ENCODE assay signal across 19 cellular contexts in genomic region chr6:167987396-167987795, GRCh38. TPM values are rescaled to one million over a fixed set of nuclear protein-coding genes. Genes with fewer than 3 reads are reported as not detected.
DNase-seq lines count a peak whose midpoint lies in the region; ATAC-seq, FAIRE-seq and TF ChIP-seq lines count a peak whose summit lies in the region.
"Had no signal": no experiment of that assay in that cellular context is flagged by ENCODE, and none has a peak within 500 bp of the region (broad histone marks: within the 10 kb centered on the region; RNA-seq: fewer than 3 reads in every experiment).

No MANE protein-coding gene starts in this region.

- H3K27me3 ChIP-seq in left ventricle myocardium inferior (ENCODE audit: low read depth) (no peaks in the 10 kb centered on the region), psoas muscle (ENCODE audit: insufficient read depth in 3 of 3, low read length in 2 of 3) (peaks cover 0 to 6% (median 0%) of the 10 kb centered on the region in 3 donors), upper lobe of right lung (no peaks in the 10 kb centered on the region), BE2C (no peaks in the 10 kb centered on the region)

- 89 to 91% (median 89%) methylated on average over 23 of the region's 23 CpGs for WGBS in psoas muscle, 3 donors

- intact Hi-C loops in left ventricle myocardium inferior (cut with micrococcal nuclease), result no loop called here
- intact Hi-C loops in left ventricle myocardium superior (cut with micrococcal nuclease), result no loop called here
- intact Hi-C loops in psoas muscle (cut with DNase I), result no loop called here
- intact Hi-C loops in upper lobe of right lung (cut with DNase I), result no loop called here

- no peak for DNase-seq in left ventricle myocardium inferior
- no peak for DNase-seq in left ventricle myocardium superior
- peak; percentile 69 for DNase-seq in mesenteric fat pad (ENCODE audit: low spot score)
- DNase-seq in psoas muscle, result no peak
- DNase-seq in upper lobe of right lung, result peak; percentile 43
- no peak for DNase-seq in GM12891 (ENCODE audit: insufficient read length, low spot score)
- DNase-seq in BE2C, result no peak
- DNase-seq: ACHN; C1 segment of cervical spinal cord; Calu3; CD4-positive, alpha-beta T cell; DMS 273 treated with DMSO at 0.1 percent for 48 hours; GOT3; H9 had no signal

- H3K4me3 ChIP-seq in left ventricle myocardium inferior, result no peak overlapping the region
- no peak overlapping the region for H3K4me3 ChIP-seq in psoas muscle
- no peak overlapping the region for H3K4me3 ChIP-seq in upper lobe of right lung
- H3K4me3 ChIP-seq in BE2C (ENCODE audit: low read depth, low read length), result no peak overlapping the region

- TF ChIP-seq CTCF in left ventricle myocardium inferior (IDR thresholded peaks at IDR 0.05; ENCODE audit: borderline replicate concordance) (no peak), psoas muscle (IDR thresholded peaks at IDR 0.05) (no peak), upper lobe of right lung (IDR thresholded peaks at IDR 0.05) (no peak), BE2C (IDR thresholded peaks at IDR 0.05; ENCODE audit: low read depth, low read length) (no peak)

- H3K4me1 ChIP-seq in left ventricle myocardium inferior (peaks cover 14% of the 10 kb centered on the region), psoas muscle (no peaks in the 10 kb centered on the region), upper lobe of right lung (no peaks in the 10 kb centered on the region), BE2C (no peaks in the 10 kb centered on the region)

- FAIRE-seq in GM12891 (lab: Jason Lieb, UNC), result no peak
- FAIRE-seq: GM18507 had no signal

- H3K36me3 ChIP-seq in left ventricle myocardium inferior (no peaks in the 10 kb centered on the region), psoas muscle (ENCODE audit: insufficient read depth in 1 of 2, low read depth in 1 of 2) (no peaks in the 10 kb centered on the region), upper lobe of right lung (no peaks in the 10 kb centered on the region), BE2C (no peaks in the 10 kb centered on the region)

- no peaks in the 10 kb centered on the region for H3K9me3 ChIP-seq in left ventricle myocardium inferior (replicated peaks)
- H3K9me3 ChIP-seq in psoas muscle, result no peaks in the 10 kb centered on the region
- H3K9me3 ChIP-seq in upper lobe of right lung, result no peaks in the 10 kb centered on the region
- H3K9me3 ChIP-seq in BE2C, result no peaks in the 10 kb centered on the region

- TF ChIP-seq POLR2A in GM12891 (IDR thresholded peaks at IDR 0.05; ENCODE audit: low read depth, low read length), result no peak

- ATAC-seq in left ventricle myocardium superior (no peak), psoas muscle (no peak), upper lobe of right lung (no peak), GM21367 (IDR thresholded peaks at IDR 0.05; ENCODE audit: unreplicated experiment) (no peak)

- H3K27ac ChIP-seq in left ventricle myocardium inferior (replicated peaks) (peak overlapping the region; percentile 78), psoas muscle (peak overlapping the region; percentile 9), upper lobe of right lung (no peak overlapping the region)

TF ChIP-seq in GM12891, 5 proteins besides CTCF, POLR2A, EP300 and RAD21:
- TF ChIP-seq SPI1 (IDR thresholded peaks at IDR 0.05; ENCODE audit: low read depth, low read length) (no peak), POLR2AphosphoS5 (IDR thresholded peaks at IDR 0.05; ENCODE audit: low read depth, low read length) (no peak), PAX5 (IDR thresholded peaks at IDR 0.05; ENCODE audit: insufficient read depth, low read length, severe bottlenecking) (no peak), POU2F2 (IDR thresholded peaks at IDR 0.05; ENCODE audit: low read depth, low read length) (no peak), TAF1 (IDR thresholded peaks at IDR 0.05; ENCODE audit: low read depth, low read length) (no peak)

RNA-seq across cellular contexts. Expression of gene KIF25, which starts 10.1 kb away (rescaled TPM):
- 0.22 TPM for total RNA-seq in left ventricle myocardium inferior
- total RNA-seq in left ventricle myocardium superior, result not detected
- total RNA-seq in mesenteric fat pad, result 0.93 TPM
- total RNA-seq in psoas muscle, result under 1 TPM in 2 of 4 donors, not detected in 2; 0.20 to 0.43 TPM
- under 1 TPM; 0.10 to 0.23 (median 0.14) TPM for polyA plus RNA-seq in psoas muscle
- 0.96 TPM for total RNA-seq in upper lobe of right lung
- not detected for polyA plus RNA-seq in GM12891 (2012; ENCODE audit: low read depth, missing spikeins)
- polyA plus RNA-seq in BE2C (2012; ENCODE audit: insufficient read depth, insufficient read length, low read depth), result 0.28 TPM
- total RNA-seq: A172; Calu3; CD4-positive, alpha-beta T cell; Daoy; HT1080 had no signal

Comparison
In these comparisons a context has a peak if more than half of its experiments do, and no peak if none do; other contexts are left out.
1. DNase-seq: peak in mesenteric fat pad (single experiment) and upper lobe of right lung (single experiment); none in left ventricle myocardium inferior (single experiment), left ventricle myocardium superior (single experiment), psoas muscle (0 of 2), GM12891 (single experiment) and BE2C (single experiment).